Comparison of ENCODE assay signal across 18 cellular contexts in genomic region chr17:68763551-68763950, GRCh38.
DNase-seq lines count a peak whose midpoint lies in the region; ATAC-seq and TF ChIP-seq lines count a peak whose summit lies in the region.
"Had no signal": no experiment of that assay in that cellular context is flagged by ENCODE, and none has a peak within 500 bp of the region (broad histone marks: within the 10 kb centered on the region; RNA-seq: fewer than 3 reads in every experiment).

No MANE protein-coding gene starts in this region.

- POLR2A ChIA-PET in RWPE1 (lab: Yijun Ruan, JAX; ENCODE audit: low non-redundant PET): no interaction called here

- intact Hi-C loops in left ventricle myocardium inferior (cut with micrococcal nuclease): no loop called here

- H3K9me3 ChIP-seq in left ventricle myocardium inferior (replicated peaks): no peaks in the 10 kb centered on the region
- H3K9me3 ChIP-seq: SJCRH30, thyroid gland had no signal

- CTCF ChIA-PET in RWPE1 (lab: Yijun Ruan, JAX): interaction anchor here (0.6 to 0.8 kb wide), 3 partner anchors 35 to 201 kb away, joined by 3 to 5 read pairs (median 4); no protein-coding TSS in a partner anchor

- H3K27me3 ChIP-seq in left ventricle myocardium inferior (ENCODE audit: low read depth): no peaks in the 10 kb centered on the region
- H3K27me3 ChIP-seq: SJCRH30, thyroid gland had no signal

- no peak overlapping the region for H3K27ac Mint-ChIP-seq in activated naive CD8-positive, alpha-beta T cell treated with anti-CD3 and anti-CD28 coated beads, Interleukin-2, amount 50 U/mL, for 24 hours
- H3K27ac Mint-ChIP-seq in activated naive CD8-positive, alpha-beta T cell treated with anti-CD3 and anti-CD28 coated beads for 36 hours: no peak overlapping the region
- H3K27ac Mint-ChIP-seq: CD4-positive, alpha-beta T cell had no signal

- H3K36me3 Mint-ChIP-seq in activated naive CD8-positive, alpha-beta T cell treated with anti-CD3 and anti-CD28 coated beads, Interleukin-2, amount 50 U/mL, for 24 hours (ENCODE audit: low read depth): no peaks in the 10 kb centered on the region
- no peaks in the 10 kb centered on the region for H3K36me3 Mint-ChIP-seq in activated naive CD8-positive, alpha-beta T cell treated with anti-CD3 and anti-CD28 coated beads for 36 hours

- H3K27ac ChIP-seq in RWPE1 (no peak overlapping the region), left ventricle myocardium inferior (replicated peaks) (no peak overlapping the region)
- H3K27ac ChIP-seq: SJCRH30, thyroid gland had no signal

- H3K9me3 Mint-ChIP-seq in activated naive CD8-positive, alpha-beta T cell treated with anti-CD3 and anti-CD28 coated beads, Interleukin-2, amount 50 U/mL, for 24 hours: no peaks in the 10 kb centered on the region
- H3K9me3 Mint-ChIP-seq in activated naive CD8-positive, alpha-beta T cell treated with anti-CD3 and anti-CD28 coated beads for 36 hours: no peaks in the 10 kb centered on the region
- H3K9me3 Mint-ChIP-seq: CD4-positive, alpha-beta T cell had no signal

- TF ChIP-seq CTCF in RWPE1 (conservative IDR thresholded peaks at IDR 0.05; ENCODE audit: low read depth) (no peak), epithelial cell of proximal tubule (conservative IDR thresholded peaks at IDR 0.05; ENCODE audit: low read depth, low read length) (no peak), left ventricle myocardium inferior (IDR thresholded peaks at IDR 0.05; ENCODE audit: borderline replicate concordance) (no peak)

- peaks cover 13% of the 10 kb centered on the region for H3K4me1 Mint-ChIP-seq in activated naive CD8-positive, alpha-beta T cell treated with anti-CD3 and anti-CD28 coated beads, Interleukin-2, amount 50 U/mL, for 24 hours
- peaks cover 17% of the 10 kb centered on the region for H3K4me1 Mint-ChIP-seq in activated naive CD8-positive, alpha-beta T cell treated with anti-CD3 and anti-CD28 coated beads for 36 hours

- H3K4me3 Mint-ChIP-seq in activated naive CD8-positive, alpha-beta T cell treated with anti-CD3 and anti-CD28 coated beads, Interleukin-2, amount 50 U/mL, for 24 hours: no peak overlapping the region
- H3K4me3 Mint-ChIP-seq in activated naive CD8-positive, alpha-beta T cell treated with anti-CD3 and anti-CD28 coated beads for 36 hours: no peak overlapping the region
- H3K4me3 Mint-ChIP-seq: CD4-positive, alpha-beta T cell had no signal

- no peak overlapping the region for H3K4me3 ChIP-seq in epithelial cell of proximal tubule (ENCODE audit: low read depth, low read length)
- H3K4me3 ChIP-seq in left ventricle myocardium inferior: no peak overlapping the region
- H3K4me3 ChIP-seq: SJCRH30, thyroid gland had no signal

- no peaks in the 10 kb centered on the region for H3K36me3 ChIP-seq in left ventricle myocardium inferior
- H3K36me3 ChIP-seq: SJCRH30, thyroid gland had no signal

- peak; percentile 40 for ATAC-seq in activated naive CD8-positive, alpha-beta T cell treated with anti-CD3 and anti-CD28 coated beads, Interleukin-2, amount 50 U/mL, for 24 hours
- no peak for ATAC-seq in GM18502 (IDR thresholded peaks at IDR 0.05; ENCODE audit: poor library complexity, unreplicated experiment)
- ATAC-seq: activated CD4-positive, CD25-positive, alpha-beta regulatory T cell treated with anti-CD3 and anti-CD28 coated beads, Interleukin-2, amount 50 U/mL, for 24 hours; left lobe of liver had no signal

- peaks cover 10% of the 10 kb centered on the region for H3K4me1 ChIP-seq in left ventricle myocardium inferior

- DNase-seq in activated naive CD8-positive, alpha-beta T cell treated with anti-CD3 and anti-CD28 coated beads, Interleukin-2, amount 50 U/mL, for 24 hours: no peak
- DNase-seq in activated naive CD8-positive, alpha-beta T cell treated with anti-CD3 and anti-CD28 coated beads for 36 hours: no peak
- DNase-seq in RWPE1 (ENCODE audit: low spot score) (peak; percentile 12), epithelial cell of proximal tubule (ENCODE audit: low read depth) (peak; percentile 25), iPS-NIHi7 (ENCODE audit: extremely low spot score) (no peak), left ventricle myocardium inferior (no peak)
- no peak for DNase-seq in stimulated activated CD4-positive, alpha-beta T cell treated with anti-CD3 and anti-CD28 coated beads, Interleukin-12 subunit alpha, Interleukin-12 subunit beta, amount 100 ng/mL, for 4 hours
- DNase-seq: anterior cingulate cortex; CD4-positive, alpha-beta T cell; DMS53; MV-4-11; NCI-H2029; NCI-H526; SJCRH30; thyroid gland had no signal

- peaks cover 1% of the 10 kb centered on the region for H3K27me3 Mint-ChIP-seq in activated naive CD8-positive, alpha-beta T cell treated with anti-CD3 and anti-CD28 coated beads, Interleukin-2, amount 50 U/mL, for 24 hours
- peaks cover 3% of the 10 kb centered on the region for H3K27me3 Mint-ChIP-seq in activated naive CD8-positive, alpha-beta T cell treated with anti-CD3 and anti-CD28 coated beads for 36 hours
- H3K27me3 Mint-ChIP-seq: CD4-positive, alpha-beta T cell had no signal

Comparison
In these comparisons a context has a peak if more than half of its experiments do, and no peak if none do; other contexts are left out.
1. DNase-seq: peak in RWPE1 (single experiment) and epithelial cell of proximal tubule (single experiment); none in activated naive CD8-positive, alpha-beta T cell treated with anti-CD3 and anti-CD28 coated beads, Interleukin-2, amount 50 U/mL, for 24 hours (single experiment), activated naive CD8-positive, alpha-beta T cell treated with anti-CD3 and anti-CD28 coated beads for 36 hours (single experiment), iPS-NIHi7 (single experiment), left ventricle myocardium inferior (single experiment) and stimulated activated CD4-positive, alpha-beta T cell treated with anti-CD3 and anti-CD28 coated beads, Interleukin-12 subunit alpha, Interleukin-12 subunit beta, amount 100 ng/mL, for 4 hours (single experiment).